1 cellular context compared by ENCODE assay signal in the genomic region with DNA sequence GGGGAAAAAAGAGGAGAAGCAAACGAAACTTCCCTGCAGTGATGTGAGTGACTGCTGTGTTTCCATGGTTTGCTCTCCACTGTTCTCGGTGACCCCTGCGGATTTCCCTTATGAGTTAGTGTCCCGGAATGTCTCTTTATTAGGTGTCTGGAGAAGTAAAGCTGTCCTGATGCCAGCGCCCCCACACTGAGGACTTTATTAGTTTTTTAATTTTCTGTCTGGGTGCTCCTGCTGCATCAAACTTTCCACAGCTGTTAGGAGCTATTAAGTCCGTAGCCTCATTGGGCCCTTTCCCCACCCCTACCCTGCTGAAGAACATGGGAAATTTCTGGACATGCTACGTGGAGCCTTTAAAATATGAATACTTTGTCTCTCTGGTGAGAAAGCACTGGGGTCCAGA.
TF ChIP-seq lines count a peak whose summit lies in the region.

No MANE protein-coding gene starts in this region.

TF ChIP-seq in IMR-90, 13 proteins besides CTCF, POLR2A, EP300 and RAD21:
- no peak for TF ChIP-seq MXI1 (IDR thresholded peaks at IDR 0.05; ENCODE audit: borderline replicate concordance, low read depth, low read length)
- TF ChIP-seq RFX5 (IDR thresholded peaks at IDR 0.05; ENCODE audit: low read depth, low read length): no peak
- TF ChIP-seq CHD1 (IDR thresholded peaks at IDR 0.05; ENCODE audit: low read depth, low read length): no peak
- TF ChIP-seq, protein P1, sequence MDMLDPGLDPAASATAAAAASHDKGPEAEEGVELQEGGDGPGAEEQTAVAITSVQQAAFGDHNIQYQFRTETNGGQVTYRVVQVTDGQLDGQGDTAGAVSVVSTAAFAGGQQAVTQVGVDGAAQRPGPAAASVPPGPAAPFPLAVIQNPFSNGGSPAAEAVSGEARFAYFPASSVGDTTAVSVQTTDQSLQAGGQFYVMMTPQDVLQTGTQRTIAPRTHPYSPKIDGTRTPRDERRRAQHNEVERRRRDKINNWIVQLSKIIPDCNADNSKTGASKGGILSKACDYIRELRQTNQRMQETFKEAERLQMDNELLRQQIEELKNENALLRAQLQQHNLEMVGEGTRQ (IDR thresholded peaks at IDR 0.05; ENCODE audit: low read depth, low read length): no peak
- TF ChIP-seq FOS (IDR thresholded peaks at IDR 0.05; ENCODE audit: low read depth, low read length): no peak
- no peak for TF ChIP-seq RCOR1 (IDR thresholded peaks at IDR 0.05; ENCODE audit: insufficient replicate concordance, low read length)
- TF ChIP-seq, protein P2, sequence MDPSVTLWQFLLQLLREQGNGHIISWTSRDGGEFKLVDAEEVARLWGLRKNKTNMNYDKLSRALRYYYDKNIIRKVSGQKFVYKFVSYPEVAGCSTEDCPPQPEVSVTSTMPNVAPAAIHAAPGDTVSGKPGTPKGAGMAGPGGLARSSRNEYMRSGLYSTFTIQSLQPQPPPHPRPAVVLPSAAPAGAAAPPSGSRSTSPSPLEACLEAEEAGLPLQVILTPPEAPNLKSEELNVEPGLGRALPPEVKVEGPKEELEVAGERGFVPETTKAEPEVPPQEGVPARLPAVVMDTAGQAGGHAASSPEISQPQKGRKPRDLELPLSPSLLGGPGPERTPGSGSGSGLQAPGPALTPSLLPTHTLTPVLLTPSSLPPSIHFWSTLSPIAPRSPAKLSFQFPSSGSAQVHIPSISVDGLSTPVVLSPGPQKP (IDR thresholded peaks at IDR 0.05; ENCODE audit: borderline replicate concordance, low read depth, low read length): no peak
- TF ChIP-seq BHLHE40 (IDR thresholded peaks at IDR 0.05; ENCODE audit: low read depth, low read length): no peak
- no peak for TF ChIP-seq MAFK (IDR thresholded peaks at IDR 0.05; ENCODE audit: low read depth, low read length)
- TF ChIP-seq NFE2L2 (IDR thresholded peaks at IDR 0.05; ENCODE audit: low read depth, low read length): no peak
- TF ChIP-seq CEBPB (IDR thresholded peaks at IDR 0.05; ENCODE audit: low read depth, low read length): no peak
- TF ChIP-seq MAZ (IDR thresholded peaks at IDR 0.05; ENCODE audit: borderline replicate concordance, low read depth, low read length): no peak
- no peak for TF ChIP-seq SMC3 (IDR thresholded peaks at IDR 0.05; ENCODE audit: low read depth, low read length)
TF ChIP-seq in IMR-90: peak in this region for 0.
